In the genomic region with DNA sequence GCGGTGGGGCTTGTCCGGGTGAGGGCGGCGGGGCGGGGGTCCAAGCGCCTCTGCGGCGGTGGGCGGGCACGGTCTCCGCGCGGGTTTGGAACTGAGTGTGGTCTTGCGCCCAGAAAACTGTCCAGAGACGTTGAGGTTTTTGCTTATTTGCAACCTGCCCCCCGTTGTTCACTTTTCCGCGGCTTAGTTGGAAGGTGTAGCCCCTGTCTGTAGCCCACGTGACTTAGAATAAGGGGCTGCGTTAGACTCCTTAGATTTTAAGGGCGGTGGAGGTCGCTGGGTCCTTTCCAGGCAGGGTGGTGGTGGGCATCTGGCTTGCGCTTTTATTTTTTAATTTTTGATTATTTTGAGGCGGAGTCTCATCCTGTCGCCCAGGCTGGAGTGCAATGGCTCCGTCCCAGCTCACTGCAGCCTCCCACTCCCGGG, we compare ENCODE assay signal across 7 cellular contexts. TPM values are rescaled to one million over a fixed set of nuclear protein-coding genes. Genes with fewer than 3 reads are reported as not detected.
DNase-seq lines count a peak whose midpoint lies in the region; ATAC-seq and TF ChIP-seq lines count a peak whose summit lies in the region.

No MANE protein-coding gene starts in this region.

- CTCF ChIA-PET in T-cell (lab: Charles Lee) = no interaction called here

- no peak overlapping the region for H3K27ac ChIP-seq in right cardiac atrium (ENCODE audit: low read length)
- peak overlapping the region in 7 of 8 donors; percentile 90 to 97 (median 92) for H3K27ac ChIP-seq in spleen

- H3K27ac Mint-ChIP-seq in HFFc6 (peak overlapping the region; percentile 99), T-cell (peak overlapping the region; percentile 84)

- DNase-seq in HFFc6 = no peak
- no peak for DNase-seq in T-cell
- DNase-seq in right cardiac atrium = no peak
- no peak for DNase-seq in spleen
- DNase-seq in activated CD8-positive, alpha-beta memory T cell treated with anti-CD3 and anti-CD28 coated beads, Interleukin-2, amount 50 U/mL, for 48 hours = no peak

- TF ChIP-seq CTCF in HFFc6 (IDR thresholded peaks at IDR 0.05) (no peak), spleen (IDR thresholded peaks at IDR 0.05 in 8 of 11, conservative IDR thresholded peaks at IDR 0.05 in 3 of 11) (no peak)

- H3K4me1 ChIP-seq in right cardiac atrium (ENCODE audit: control insufficient read depth, insufficient read depth, low read length) = no peaks in the 10 kb centered on the region
- peaks cover 15 to 59% (median 32%) of the 10 kb centered on the region in 6 donors for H3K4me1 ChIP-seq in spleen

- H3K4me3 Mint-ChIP-seq in HFFc6 (peak overlapping the region; percentile 96), T-cell (peak overlapping the region; percentile 96 to 99 (median 97))

- H3K9me3 Mint-ChIP-seq in HFFc6 (no peaks in the 10 kb centered on the region), T-cell (no peaks in the 10 kb centered on the region)

- H3K36me3 Mint-ChIP-seq in HFFc6 (ENCODE audit: low read depth) (peaks cover 30% of the 10 kb centered on the region), T-cell (peaks cover 33% of the 10 kb centered on the region)

- no peak for TF ChIP-seq POLR2A in spleen (IDR thresholded peaks at IDR 0.05)

- 2% methylated on average over 27 of the region's 27 CpGs for WGBS in right cardiac atrium
- 0 to 2% (median 1%) methylated on average over 21 to 27 of the region's 27 CpGs for WGBS in spleen, 5 donors

- H3K36me3 ChIP-seq in spleen = peaks cover 9 to 67% (median 47%) of the 10 kb centered on the region in 6 donors

- peak overlapping the region; percentile 78 for H3K4me3 ChIP-seq in right cardiac atrium (ENCODE audit: low read length)
- peak overlapping the region; percentile 61 to 97 (median 76) for H3K4me3 ChIP-seq in spleen

- H3K4me1 Mint-ChIP-seq in HFFc6 (ENCODE audit: low read depth) (peaks cover 23% of the 10 kb centered on the region), T-cell (peaks cover 24 to 37% (median 26%) of the 10 kb centered on the region in 3 donors)

- POLR2A ChIA-PET in T-cell (lab: Charles Lee) = no interaction called here

- ATAC-seq in T-cell (replicated peaks in 1 of 4) (no peak), right cardiac atrium (peak in 1 of 2 donors; percentile 1), HG03457 (IDR thresholded peaks at IDR 0.05; ENCODE audit: unreplicated experiment) (no peak), GM18907 (IDR thresholded peaks at IDR 0.05; ENCODE audit: unreplicated experiment) (no peak)

- no peaks in the 10 kb centered on the region for H3K9me3 ChIP-seq in right cardiac atrium (ENCODE audit: control insufficient read depth, low read length)
- H3K9me3 ChIP-seq in spleen = no peaks in the 10 kb centered on the region

- no peaks in the 10 kb centered on the region for H3K27me3 ChIP-seq in right cardiac atrium (ENCODE audit: control insufficient read depth, insufficient read depth)
- no peaks in the 10 kb centered on the region for H3K27me3 ChIP-seq in spleen (replicated peaks in 1 of 7)

- H3K27me3 Mint-ChIP-seq in HFFc6 (ENCODE audit: insufficient read depth) (peaks cover 18% of the 10 kb centered on the region), T-cell (no peaks in the 10 kb centered on the region)

- intact Hi-C loops in right cardiac atrium (cut with DNase I) (no loop called here), spleen (cut with DNase I; ENCODE audit: low total_unique reads) (no loop called here)

RNA-seq across cellular contexts. Expression of a gene that starts 0.8 kb away (rescaled TPM):
- total RNA-seq in HFFc6 (2021; fragmentation: NEBNext Ultra II Directional; extraction: Animal tissue kit (Norgen Biotek cat#: 25700)) = 1,000 to 10,000 TPM; 1,047 to 1,358 (median 1,277) TPM
- total RNA-seq in T-cell (1,000 to 10,000 TPM; 1,731 to 2,353 (median 2,282) TPM), right cardiac atrium (100 to 1,000 TPM; 635 to 772 (median 696) TPM), spleen (1,000 to 10,000 TPM in 6 of 7 donors, 100 to 1,000 TPM in 1; 932 to 4,344 (median 1,309) TPM)
- polyA plus RNA-seq in right cardiac atrium (1,857 TPM), spleen (1,000 to 10,000 TPM; 4,275 to 5,849 (median 5,793) TPM)

RNA-seq across cellular contexts. Expression of a gene that starts 11.0 kb away (rescaled TPM):
- total RNA-seq in HFFc6 (2021; fragmentation: NEBNext Ultra II Directional; extraction: Animal tissue kit (Norgen Biotek cat#: 25700)) = under 1 TPM; 0.18 to 0.47 (median 0.32) TPM
- total RNA-seq in T-cell = under 1 TPM; 0.08 to 0.29 (median 0.13) TPM
- under 1 TPM; 0.45 to 0.88 (median 0.68) TPM for total RNA-seq in right cardiac atrium
- polyA plus RNA-seq in right cardiac atrium = 0.61 TPM
- under 1 TPM; 0.07 to 0.56 (median 0.20) TPM for total RNA-seq in spleen
- under 1 TPM; 0.02 to 0.29 (median 0.02) TPM for polyA plus RNA-seq in spleen

RNA-seq across cellular contexts. Expression of a gene that starts 31.6 kb away (rescaled TPM):
- 100 to 1,000 TPM in 4 of 6 experiments, 10 to 100 TPM in 2; 87.2 to 109 (median 103) TPM for total RNA-seq in HFFc6 (2021; fragmentation: NEBNext Ultra II Directional; extraction: Animal tissue kit (Norgen Biotek cat#: 25700))
- total RNA-seq in T-cell = 100 to 1,000 TPM; 153 to 170 (median 161) TPM
- 10 to 100 TPM; 78.7 to 92.1 (median 85.0) TPM for total RNA-seq in right cardiac atrium
- polyA plus RNA-seq in right cardiac atrium = 65.3 TPM
- 100 to 1,000 TPM in 3 of 7 donors, 10 to 100 TPM in 4; 43.8 to 137 (median 94.6) TPM for total RNA-seq in spleen
- polyA plus RNA-seq in spleen = 100 to 1,000 TPM in 2 of 3 donors, 10 to 100 TPM in 1; 80.0 to 133 (median 106) TPM

RNA-seq across cellular contexts. Expression of a gene that starts 37.6 kb away (rescaled TPM):
- 10 to 100 TPM; 55.2 to 71.3 (median 67.7) TPM for total RNA-seq in HFFc6 (2021; fragmentation: NEBNext Ultra II Directional; extraction: Animal tissue kit (Norgen Biotek cat#: 25700))
- 10 to 100 TPM; 11.8 to 18.1 (median 13.7) TPM for total RNA-seq in T-cell
- total RNA-seq in right cardiac atrium = 10 to 100 TPM; 49.2 to 76.2 (median 66.4) TPM
- polyA plus RNA-seq in right cardiac atrium = 124 TPM
- 10 to 100 TPM in 4 of 7 donors, 1 to 10 TPM in 3; 7.1 to 14.5 (median 11.2) TPM for total RNA-seq in spleen
- 10 to 100 TPM; 15.2 to 20.4 (median 18.2) TPM for polyA plus RNA-seq in spleen

RNA-seq across cellular contexts. Expression of a gene that starts 40.1 kb away (rescaled TPM):
- total RNA-seq in HFFc6 (2021; fragmentation: NEBNext Ultra II Directional; extraction: Animal tissue kit (Norgen Biotek cat#: 25700)) = 10 to 100 TPM; 26.7 to 34.8 (median 29.6) TPM
- total RNA-seq in T-cell (10 to 100 TPM; 30.8 to 76.2 (median 71.4) TPM), right cardiac atrium (10 to 100 TPM; 14.4 to 19.2 (median 18.1) TPM), spleen (10 to 100 TPM; 31.3 to 52.8 (median 40.3) TPM)
- polyA plus RNA-seq in right cardiac atrium (23.6 TPM), spleen (10 to 100 TPM; 24.7 to 56.6 (median 38.8) TPM)
